In genomic region chr17:16915752-16916556, GRCh38 we compare ENCODE assay signal across 9 cellular contexts. TPM values are rescaled to one million over a fixed set of nuclear protein-coding genes. Genes with fewer than 3 reads are reported as not detected.
DNase-seq lines count a peak whose midpoint lies in the region; ATAC-seq lines count a peak whose summit lies in the region.
"Had no signal": no experiment of that assay in that cellular context is flagged by ENCODE, and none has a peak within 500 bp of the region (broad histone marks: within the 10 kb centered on the region; RNA-seq: fewer than 3 reads in every experiment).

No MANE protein-coding gene starts in this region.

- H3K9ac ChIP-seq in mesendoderm (ENCODE audit: low read length): no peak overlapping the region

- H3K56ac ChIP-seq in mesendoderm (ENCODE audit: low read length): no peak overlapping the region

- no peak overlapping the region for H3K4me3 ChIP-seq in mesendoderm (ENCODE audit: low read length)

- H2BK120ac ChIP-seq in mesendoderm (ENCODE audit: low read depth, low read length): no peak overlapping the region

- H3K36me3 Mint-ChIP-seq in effector memory CD8-positive, alpha-beta T cell (ENCODE audit: insufficient read depth): no peaks in the 10 kb centered on the region
- H3K36me3 Mint-ChIP-seq: CD4-positive, alpha-beta memory T cell had no signal

- H3K4me3 Mint-ChIP-seq in effector memory CD8-positive, alpha-beta T cell: no peak overlapping the region
- H3K4me3 Mint-ChIP-seq: CD4-positive, alpha-beta memory T cell had no signal

- peaks cover 13 to 39% of the 10 kb centered on the region in 2 donors for H3K27me3 Mint-ChIP-seq in effector memory CD8-positive, alpha-beta T cell

- no peak overlapping the region for H3K27ac ChIP-seq in mesendoderm (ENCODE audit: low read depth, low read length)

- peak; percentile 22 for DNase-seq in NCI-H1694 (lab: John Stamatoyannopoulos, UW)
- DNase-seq in NCI-H1694 treated with DMSO at 0.1 percent for 48 hours (lab: John Stamatoyannopoulos, UW): no peak
- peak; percentile 40 for DNase-seq in RKO (ENCODE audit: low spot score)
- DNase-seq in effector memory CD8-positive, alpha-beta T cell: peak in 2 of 3 experiments; percentile 13 to 24
- peak; percentile 80 for DNase-seq in mesendoderm
- no peak for DNase-seq in central memory CD4-positive, alpha-beta T cell

- no peak overlapping the region for H2AK5ac ChIP-seq in mesendoderm (ENCODE audit: low read length)

- no peak overlapping the region for H2BK15ac ChIP-seq in mesendoderm (replicated peaks; ENCODE audit: low read depth)

- H3K27me3 ChIP-seq in mesendoderm (ENCODE audit: insufficient read depth, low read length, poor library complexity): no peaks in the 10 kb centered on the region

- H3K27ac Mint-ChIP-seq in effector memory CD8-positive, alpha-beta T cell: no peak overlapping the region
- H3K27ac Mint-ChIP-seq: CD4-positive, alpha-beta memory T cell had no signal

- ATAC-seq in HG02678 (IDR thresholded peaks at IDR 0.05; ENCODE audit: unreplicated experiment) (peak; percentile 51), HG02852 (IDR thresholded peaks at IDR 0.05; ENCODE audit: unreplicated experiment) (no peak)
- ATAC-seq in effector memory CD8-positive, alpha-beta T cell (replicated peaks): no peak

- H4K5ac ChIP-seq in mesendoderm (ENCODE audit: low read length): no peak overlapping the region

- H4K8ac ChIP-seq in mesendoderm (ENCODE audit: low read depth, low read length): no peak overlapping the region

- H3K4ac ChIP-seq in mesendoderm (ENCODE audit: low read depth, low read length): no peak overlapping the region

- H2BK5ac ChIP-seq in mesendoderm (ENCODE audit: low read length): no peak overlapping the region

- no peak overlapping the region for H3K18ac ChIP-seq in mesendoderm (ENCODE audit: low read length)

- no peaks in the 10 kb centered on the region for H3K9me3 Mint-ChIP-seq in effector memory CD8-positive, alpha-beta T cell
- H3K9me3 Mint-ChIP-seq: CD4-positive, alpha-beta memory T cell had no signal

- no peaks in the 10 kb centered on the region for H3K4me1 Mint-ChIP-seq in effector memory CD8-positive, alpha-beta T cell (ENCODE audit: low read depth in 2 of 2)

- H3K79me2 ChIP-seq in mesendoderm (ENCODE audit: control insufficient read depth, insufficient read depth, low read length): no peaks in the 10 kb centered on the region

- no peak overlapping the region for H3K4me2 ChIP-seq in mesendoderm (ENCODE audit: low read length)

- no peak overlapping the region for H3K23ac ChIP-seq in mesendoderm (ENCODE audit: low read length)

- no CpG with 5 or more reads among the region's 11 CpGs for WGBS in mesendoderm (ENCODE audit: extremely low coverage, insufficient coverage, low lambda C conversion rate)

- no peaks in the 10 kb centered on the region for H3K79me1 ChIP-seq in mesendoderm (ENCODE audit: low read length)

- H3K4me1 ChIP-seq in mesendoderm (ENCODE audit: control insufficient read depth, low read depth, low read length): no peaks in the 10 kb centered on the region

- no peaks in the 10 kb centered on the region for H3K36me3 ChIP-seq in mesendoderm (ENCODE audit: control insufficient read depth, insufficient read depth, low read length)

RNA-seq across cellular contexts. Expression of gene TNFRSF13B, which starts 56.0 kb away (rescaled TPM):
- polyA plus RNA-seq in mesendoderm (2013, experiment 1 of 2): 0.95 TPM
- polyA plus RNA-seq in mesendoderm (2013, experiment 2 of 2): 0.81 TPM

Comparison
In these comparisons a context has a peak if more than half of its experiments do, and no peak if none do; other contexts are left out.
1. DNase-seq: peak in NCI-H1694 (single experiment), RKO (single experiment), effector memory CD8-positive, alpha-beta T cell (2 of 3) and mesendoderm (single experiment); none in NCI-H1694 treated with DMSO at 0.1 percent for 48 hours (single experiment) and central memory CD4-positive, alpha-beta T cell (single experiment).